ENCODE assay signal across 10 cellular contexts in genomic region chrX:123993326-123993725, GRCh38. TPM values are rescaled to one million over a fixed set of nuclear protein-coding genes. Genes with fewer than 3 reads are reported as not detected.
DNase-seq lines count a peak whose midpoint lies in the region; ATAC-seq and TF ChIP-seq lines count a peak whose summit lies in the region.
"Had no signal": no experiment of that assay in that cellular context is flagged by ENCODE, and none has a peak within 500 bp of the region (broad histone marks: within the 10 kb centered on the region; RNA-seq: fewer than 3 reads in every experiment).

No MANE protein-coding gene starts in this region.

- H3K4me3 ChIP-seq in SJCRH30 (no peak overlapping the region), fibroblast of the aortic adventitia (ENCODE audit: low read depth, low read length) (no peak overlapping the region), skeletal muscle satellite cell (ENCODE audit: low read length) (no peak overlapping the region)

- no peak overlapping the region for H3K9ac ChIP-seq in skeletal muscle satellite cell (ENCODE audit: low read depth, low read length)

- H3K9me3 ChIP-seq in SJCRH30 (replicated peaks) (no peaks in the 10 kb centered on the region), skeletal muscle satellite cell (replicated peaks; ENCODE audit: low read length) (no peaks in the 10 kb centered on the region)

- TF ChIP-seq CTCF in fibroblast of the aortic adventitia (IDR thresholded peaks at IDR 0.05; ENCODE audit: insufficient read depth, low read length): no peak

- H3K4me1 ChIP-seq in SJCRH30 (peaks cover 27% of the 10 kb centered on the region), skeletal muscle satellite cell (ENCODE audit: control insufficient read depth, insufficient read depth, low read length) (peaks cover 13% of the 10 kb centered on the region)

- peak overlapping the region; percentile 89 for H3K27ac ChIP-seq in SJCRH30

- DNase-seq in H4 (ENCODE audit: low spot score) (peak; percentile 11), SJCRH30 (peak in 1 of 2 experiments; percentile 32), fibroblast of the aortic adventitia (ENCODE audit: low read depth) (peak; percentile 46), putamen (ENCODE audit: low spot score) (no peak)
- DNase-seq: Kasumi-1, retina had no signal

- no peaks in the 10 kb centered on the region for H3K27me3 ChIP-seq in SJCRH30
- no peaks in the 10 kb centered on the region for H3K27me3 ChIP-seq in skeletal muscle satellite cell (ENCODE audit: control insufficient read depth, insufficient read depth, low read length)

- H3K36me3 ChIP-seq in SJCRH30 (peaks cover 20% of the 10 kb centered on the region), skeletal muscle satellite cell (ENCODE audit: insufficient read depth, low read length) (no peaks in the 10 kb centered on the region)

- ATAC-seq in GM21447 (IDR thresholded peaks at IDR 0.05; ENCODE audit: unreplicated experiment) (no peak), GM19463 (IDR thresholded peaks at IDR 0.05; ENCODE audit: unreplicated experiment) (no peak)
- ATAC-seq: HCT116 had no signal

- peak overlapping the region; percentile 13 for H3K4me2 ChIP-seq in skeletal muscle satellite cell (ENCODE audit: low read length)

RNA-seq across cellular contexts. Expression of gene STAG2, which starts 31.8 kb away (rescaled TPM):
- total RNA-seq in H4 (2014; rRNA removed; shearing (Covaris generic)): 2.8 and 2.9 TPM in 2 replicates
- 260 and 299 TPM in 2 replicates for total RNA-seq in SJCRH30 (2014; rRNA removed; shearing (Covaris generic))
- total RNA-seq in fibroblast of the aortic adventitia (ENCODE audit: low replicate concordance): 85.5 and 88.7 TPM in 2 replicates
- total RNA-seq in skeletal muscle satellite cell (2012; rRNA removed): 49.4 and 55.3 TPM in 2 replicates

Comparison
In these comparisons a context has a peak if more than half of its experiments do, and no peak if none do; other contexts are left out.
1. RNA of gene STAG2, which starts 31.8 kb away (total RNA-seq): 260 to 299 TPM in SJCRH30 and 85.5 to 88.7 TPM in fibroblast of the aortic adventitia; 2.8 to 2.9 TPM in H4; every median in the first group is over 10 times any median in the second.